In genomic region chr14:36852853-36853634, GRCh38 we compare ENCODE assay signal across 21 cellular contexts.
DNase-seq lines count a peak whose midpoint lies in the region; ATAC-seq, FAIRE-seq and TF ChIP-seq lines count a peak whose summit lies in the region.
"Had no signal": no experiment of that assay in that cellular context is flagged by ENCODE, and none has a peak within 500 bp of the region (broad histone marks: within the 10 kb centered on the region; RNA-seq: fewer than 3 reads in every experiment).

No MANE protein-coding gene starts in this region.

- no peak overlapping the region for H2BK5ac ChIP-seq in mesenchymal stem cell (ENCODE audit: low read depth, low read length, poor library complexity, severe bottlenecking)

- H3K4me2 ChIP-seq in HepG2 (ENCODE audit: low read depth, low read length) (no peak overlapping the region), mesenchymal stem cell (ENCODE audit: low read length, poor library complexity, severe bottlenecking) (no peak overlapping the region)

- H2AK5ac ChIP-seq in mesenchymal stem cell (ENCODE audit: low read length, severe bottlenecking), result no peak overlapping the region

- DNase-seq in HepG2 (ENCODE audit: low spot score) (no peak), right lobe of liver (no peak), choroid plexus epithelial cell (ENCODE audit: low read depth) (peak; percentile 5), mesenchymal stem cell (peak; percentile 60), aorta (no peak), GDM1 (lab: John Stamatoyannopoulos, UW) (no peak), small intestine (no peak)
- no peak for DNase-seq in activated naive CD4-positive, alpha-beta T cell treated with anti-CD3 and anti-CD28 coated beads, Interleukin-2, amount 50 U/mL, for 16 hours
- DNase-seq: ACHN; activated CD4-positive, alpha-beta T cell treated with anti-CD3 and anti-CD28 coated beads for 48 hours; Calu3; cerebellar nuclear complex; KG1; NCI-H1436 treated with DMSO at 0.1 percent for 48 hours; NCI-H345; nucleus accumbens; OCI-M1; stimulated activated naive B cell treated with anti-CD40 and anti-IgM and Interleukin-4, amounts not matched to agents 10 μg/mL and 1 μg/mL and 100 μg/mL, for 72 hours had no signal

- TF ChIP-seq CTCF in HepG2 (CRISPR knock-in tag; IDR thresholded peaks at IDR 0.05) (no peak), right lobe of liver (IDR thresholded peaks at IDR 0.05) (no peak), choroid plexus epithelial cell (conservative IDR thresholded peaks at IDR 0.05; ENCODE audit: low read depth, low read length) (no peak)

- H3K36me3 ChIP-seq in HepG2 (replicated peaks in 1 of 2; ENCODE audit: control insufficient read depth in 1 of 2, insufficient read depth in 2 of 2, low read length in 2 of 2) (no peaks in the 10 kb centered on the region), right lobe of liver (no peaks in the 10 kb centered on the region), mesenchymal stem cell (ENCODE audit: control insufficient read depth in 1 of 2, insufficient read depth in 2 of 2, low read depth in 1 of 2, low read length in 2 of 2) (no peaks in the 10 kb centered on the region), aorta (ENCODE audit: control insufficient read depth in 1 of 2, insufficient read depth in 2 of 2, low read length in 1 of 2) (no peaks in the 10 kb centered on the region), small intestine (ENCODE audit: control insufficient read depth in 2 of 2, insufficient read depth in 2 of 2, low read length in 2 of 2) (no peaks in the 10 kb centered on the region)
- H3K36me3 ChIP-seq: vagina had no signal

- H3K79me1 ChIP-seq in mesenchymal stem cell (replicated peaks; ENCODE audit: low read length, poor library complexity, severe bottlenecking), result no peaks in the 10 kb centered on the region

- no peak overlapping the region for H3K4ac ChIP-seq in mesenchymal stem cell (ENCODE audit: low read depth in 1 of 2, low read length in 2 of 2)

- H4K20me1 ChIP-seq in HepG2 (ENCODE audit: insufficient read depth, low read length), result no peaks in the 10 kb centered on the region

- no peak overlapping the region for H4K91ac ChIP-seq in mesenchymal stem cell (ENCODE audit: low read length)

- H3K27me3 ChIP-seq in HepG2 (ENCODE audit: control insufficient read depth in 1 of 2, insufficient read depth in 2 of 2, low read length in 2 of 2), result no peaks in the 10 kb centered on the region
- no peaks in the 10 kb centered on the region for H3K27me3 ChIP-seq in right lobe of liver
- no peaks in the 10 kb centered on the region for H3K27me3 ChIP-seq in mesenchymal stem cell (ENCODE audit: control insufficient read depth in 1 of 2, insufficient read depth in 1 of 2, low read length in 2 of 2)
- no peaks in the 10 kb centered on the region for H3K27me3 ChIP-seq in aorta (ENCODE audit: control insufficient read depth in 1 of 2, insufficient read depth in 2 of 2, low read length in 1 of 2)
- H3K27me3 ChIP-seq in small intestine (ENCODE audit: control insufficient read depth in 2 of 2, insufficient read depth in 2 of 2, low read length in 2 of 2), result no peaks in the 10 kb centered on the region
- H3K27me3 ChIP-seq: vagina had no signal

- H2BK15ac ChIP-seq in mesenchymal stem cell (ENCODE audit: low read depth, poor library complexity, severe bottlenecking), result no peak overlapping the region

- no peak overlapping the region for H3K27ac ChIP-seq in HepG2 (ENCODE audit: extremely low read length, insufficient read depth, low read length)
- H3K27ac ChIP-seq in right lobe of liver, result no peak overlapping the region
- H3K27ac ChIP-seq in mesenchymal stem cell (ENCODE audit: low read length, poor library complexity, severe bottlenecking), result no peak overlapping the region
- no peak overlapping the region for H3K27ac ChIP-seq in aorta (ENCODE audit: low read depth in 1 of 2, low read length in 2 of 2)
- H3K27ac ChIP-seq in small intestine (ENCODE audit: low read depth in 1 of 2, low read length in 1 of 2), result no peak overlapping the region
- H3K27ac ChIP-seq: HL-60, vagina had no signal

- no peak overlapping the region for H3K18ac ChIP-seq in mesenchymal stem cell (ENCODE audit: low read depth in 1 of 2, low read length in 2 of 2)

- H3K4me1 ChIP-seq in HepG2 (ENCODE audit: insufficient read depth, low read length) (peaks cover 6% of the 10 kb centered on the region; the same call in 1 of the 2 replicates), right lobe of liver (no peaks in the 10 kb centered on the region), mesenchymal stem cell (ENCODE audit: control insufficient read depth, insufficient read depth, low read depth, low read length) (peaks cover 2% of the 10 kb centered on the region), aorta (ENCODE audit: control insufficient read depth in 1 of 2, insufficient read depth in 2 of 2, low read length in 2 of 2) (no peaks in the 10 kb centered on the region), small intestine (ENCODE audit: control insufficient read depth in 2 of 2, insufficient read depth in 1 of 2, low read depth in 1 of 2, low read length in 1 of 2) (no peaks in the 10 kb centered on the region)
- H3K4me1 ChIP-seq: vagina had no signal

- no peaks in the 10 kb centered on the region for H3K79me2 ChIP-seq in HepG2 (ENCODE audit: insufficient read depth, low read length)

- intact Hi-C loops in HepG2 (cut with micrococcal nuclease; ENCODE audit: unreplicated experiment) (no loop called here), right lobe of liver (cut with DNase I) (no loop called here), aorta (cut with DNase I) (no loop called here)

- FAIRE-seq in HepG2 (lab: Jason Lieb, UNC), result no peak
- FAIRE-seq in small intestine (lab: Jason Lieb, UNC), result no peak
- FAIRE-seq: islet of Langerhans had no signal

- H3K4me3 ChIP-seq in HepG2 (replicated peaks in 1 of 3; ENCODE audit: insufficient read depth in 1 of 3, low read depth in 2 of 3, low read length in 3 of 3) (no peak overlapping the region), right lobe of liver (no peak overlapping the region), choroid plexus epithelial cell (ENCODE audit: low read depth, low read length) (no peak overlapping the region), mesenchymal stem cell (ENCODE audit: insufficient read depth in 1 of 2, low read depth in 1 of 2, low read length in 2 of 2) (no peak overlapping the region), aorta (ENCODE audit: low read length in 2 of 2) (no peak overlapping the region), small intestine (ENCODE audit: low read depth in 1 of 2, low read length in 2 of 2) (no peak overlapping the region)
- H3K4me3 ChIP-seq: vagina had no signal

- POLR2A ChIA-PET in HepG2 (lab: Yijun Ruan, JAX), result no interaction called here

- H4K8ac ChIP-seq in mesenchymal stem cell (ENCODE audit: low read length), result no peak overlapping the region

- no peak overlapping the region for H3K23ac ChIP-seq in mesenchymal stem cell (ENCODE audit: low read length in 2 of 2)

- ATAC-seq in HepG2 (peak; percentile 38), right lobe of liver (no peak), aorta (ENCODE audit: low FRiP score) (peak; percentile 70)
- ATAC-seq: stimulated activated naive B cell treated with anti-CD40 and anti-IgM and Interleukin-4, amounts not matched to agents 10 μg/mL and 1 μg/mL and 100 μg/mL, for 72 hours had no signal

- 17% methylated on average over 6 of the region's 6 CpGs for WGBS in HepG2 (ENCODE audit: low lambda C conversion rate)
- 39% methylated on average over 6 of the region's 6 CpGs for WGBS in right lobe of liver (ENCODE audit: insufficient coverage, low coverage, low lambda C conversion rate, missing lambda C conversion rate)
- 10% methylated on average over 4 of the region's 6 CpGs for WGBS in mesenchymal stem cell
- WGBS in aorta, 2 donors, result 57 to 64% methylated on average over 6 of the region's 6 CpGs
- WGBS in small intestine, 3 donors, result 45 to 69% (median 69%) methylated on average over 6 of the region's 6 CpGs

- H3K9ac ChIP-seq in HepG2 (ENCODE audit: insufficient read depth, low read depth, low read length), result no peak overlapping the region
- H3K9ac ChIP-seq in mesenchymal stem cell (ENCODE audit: low read length), result no peak overlapping the region

- H2BK120ac ChIP-seq in mesenchymal stem cell (ENCODE audit: low read depth, low read length), result no peak overlapping the region

- BruUV-seq in HepG2 (replicated peaks; lab: Mats Ljungman, UMichigan), result no TSS peak

- H3K9me3 ChIP-seq in HepG2 (ENCODE audit: low read length), result no peaks in the 10 kb centered on the region
- H3K9me3 ChIP-seq in right lobe of liver, result no peaks in the 10 kb centered on the region
- H3K9me3 ChIP-seq in mesenchymal stem cell (ENCODE audit: control insufficient read depth, low read length), result no peaks in the 10 kb centered on the region
- H3K9me3 ChIP-seq in aorta (ENCODE audit: control insufficient read depth, low read length), result no peaks in the 10 kb centered on the region
- no peaks in the 10 kb centered on the region for H3K9me3 ChIP-seq in small intestine (ENCODE audit: control insufficient read depth, low read depth)
- H3K9me3 ChIP-seq: vagina had no signal

- no peak for TF ChIP-seq POLR2A in HepG2 (IDR thresholded peaks at IDR 0.05; ENCODE audit: insufficient read depth in 1 of 2, low read depth in 2 of 2, low read length in 2 of 2)
- TF ChIP-seq POLR2A in right lobe of liver (IDR thresholded peaks at IDR 0.05), result no peak

- H2AFZ ChIP-seq in HepG2 (ENCODE audit: low read length) (no peak overlapping the region), mesenchymal stem cell (ENCODE audit: low read depth, low read length) (no peak overlapping the region)

- in situ Hi-C loops in HepG2 (cut with HindIII; ENCODE audit: extremely low pct_ligation_motif_present, low pct_unique_long_range_greater_than_20kb), result no loop called here

- H3K14ac ChIP-seq in mesenchymal stem cell (ENCODE audit: low read length in 2 of 2), result no peak overlapping the region

- TF ChIP-seq RAD21 in HepG2 (CRISPR knock-in tag; IDR thresholded peaks at IDR 0.05), result no peak

- TF ChIP-seq EP300 in HepG2 (IDR thresholded peaks at IDR 0.05; ENCODE audit: low read depth in 2 of 2, low read length in 2 of 2) (no peak), HepG2 (CRISPR knock-in tag; IDR thresholded peaks at IDR 0.05; ENCODE audit: borderline replicate concordance) (no peak)

- CTCF ChIA-PET in HepG2 (lab: Yijun Ruan, JAX; ENCODE audit: low intra/inter-chr PET ratio, low total read pairs), result no interaction called here

- no peak overlapping the region for H2BK12ac ChIP-seq in mesenchymal stem cell (ENCODE audit: low read length in 2 of 2)

TF ChIP-seq in HepG2, 621 proteins besides CTCF, POLR2A, EP300 and RAD21:
- no peak for TF ChIP-seq ZNF264 (CRISPR knock-in tag; IDR thresholded peaks at IDR 0.05)

Comparison
In these comparisons a context has a peak if more than half of its experiments do, and no peak if none do; other contexts are left out.
1. ATAC-seq: peak in HepG2 (single experiment) and aorta (single experiment); none in right lobe of liver (0 of 4).
2. DNase-seq: peak in choroid plexus epithelial cell (single experiment) and mesenchymal stem cell (single experiment); none in HepG2 (single experiment), right lobe of liver (0 of 3), aorta (0 of 2), GDM1 (single experiment), small intestine (single experiment) and activated naive CD4-positive, alpha-beta T cell treated with anti-CD3 and anti-CD28 coated beads, Interleukin-2, amount 50 U/mL, for 16 hours (single experiment).